ENCODE assay signal across 1 cellular context in the genomic region with DNA sequence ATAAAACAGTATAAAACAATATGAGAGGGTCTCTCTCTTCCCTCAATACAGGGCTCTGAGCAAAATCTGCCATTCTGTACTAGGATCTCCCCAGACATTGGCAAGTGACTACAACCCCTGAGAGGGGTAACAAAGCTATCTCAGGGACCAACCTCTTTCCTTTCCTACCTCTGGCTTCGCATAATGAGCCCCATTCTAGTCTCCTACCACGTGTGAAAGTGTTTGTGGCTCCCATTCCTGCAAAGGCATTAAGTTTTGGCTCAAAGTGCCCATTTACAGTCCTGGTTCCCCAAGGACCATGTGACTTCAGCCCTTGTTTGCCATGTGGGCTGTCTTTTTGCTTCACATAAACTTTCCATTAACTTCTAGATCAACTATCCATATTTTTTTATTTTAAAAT.
TF ChIP-seq lines count a peak whose summit lies in the region.

No MANE protein-coding gene starts in this region.

TF ChIP-seq in GM23338, 12 proteins besides CTCF, POLR2A, EP300 and RAD21 (continued from another document):
- TF ChIP-seq JUNB (IDR thresholded peaks at IDR 0.05; ENCODE audit: unreplicated experiment) (no peak), CREB1 (CRISPR knock-in tag; IDR thresholded peaks at IDR 0.05; ENCODE audit: low read depth) (no peak)
